In the genomic region with DNA sequence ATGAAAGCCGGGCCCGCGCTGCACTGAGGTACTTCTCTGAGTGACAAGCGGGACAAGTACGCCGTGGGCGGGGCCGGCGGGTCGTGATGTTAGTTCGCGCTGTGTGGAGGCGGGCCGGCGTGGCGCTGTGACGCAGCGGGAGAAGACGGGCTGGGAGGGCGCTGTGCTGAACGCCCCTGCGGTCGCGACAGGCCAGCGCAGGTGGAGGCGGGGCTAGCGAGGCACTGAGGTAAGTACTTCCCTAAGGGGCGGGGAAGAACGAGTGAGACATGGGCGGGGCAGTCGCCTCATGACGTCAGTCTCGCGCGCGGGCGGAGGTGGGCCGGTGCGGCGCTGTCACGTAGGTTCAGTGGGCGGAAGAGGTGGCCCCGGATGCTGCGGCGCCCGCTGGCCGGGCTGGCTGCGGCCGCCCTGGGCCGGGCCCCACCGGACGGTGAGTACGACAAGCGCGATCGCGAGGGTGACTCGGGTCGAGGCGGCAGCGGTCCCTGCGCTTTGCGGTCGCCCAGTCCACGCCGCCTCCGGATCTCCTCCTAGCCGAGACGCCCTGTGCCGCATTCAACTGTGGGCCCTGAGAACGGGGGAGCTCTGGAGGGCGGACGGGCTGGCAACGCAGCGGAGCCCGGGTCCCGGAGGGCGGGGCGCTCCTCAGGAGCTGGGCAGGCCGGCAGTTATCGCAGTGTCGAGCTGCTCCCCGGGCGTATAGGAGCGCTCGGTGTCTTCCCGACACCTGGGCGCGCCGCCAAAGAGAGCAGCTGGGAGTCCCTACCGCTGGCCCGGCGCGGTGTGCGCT, we compare ENCODE assay signal across 8 cellular contexts.
DNase-seq lines count a peak whose midpoint lies in the region; ATAC-seq and TF ChIP-seq lines count a peak whose summit lies in the region.

A gene with protein sequence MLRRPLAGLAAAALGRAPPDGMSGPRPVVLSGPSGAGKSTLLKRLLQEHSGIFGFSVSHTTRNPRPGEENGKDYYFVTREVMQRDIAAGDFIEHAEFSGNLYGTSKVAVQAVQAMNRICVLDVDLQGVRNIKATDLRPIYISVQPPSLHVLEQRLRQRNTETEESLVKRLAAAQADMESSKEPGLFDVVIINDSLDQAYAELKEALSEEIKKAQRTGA (plus strand): TSS at position 349 of the 793 bp plus-strand sequence. CDS start 24 bp downstream, at position 373.

- ATAC-seq in GM19372 (IDR thresholded peaks at IDR 0.05; ENCODE audit: low read depth, unreplicated experiment): peak; percentile 92
- peak; percentile 88 for ATAC-seq in HG03558 (IDR thresholded peaks at IDR 0.05; ENCODE audit: extremely low read depth, unreplicated experiment)

- DNase-seq in NCI-H748 (lab: John Stamatoyannopoulos, UW; ENCODE audit: unreplicated experiment): peak; percentile 97
- peak; percentile 100 for DNase-seq in activated CD4-positive, alpha-beta T cell treated with anti-CD3 and anti-CD28 coated beads, Interleukin-2, amount 50 U/mL, for 1 hour
- peak; percentile 96 for DNase-seq in dedifferentiated amniotic fluid mesenchymal stem cell (ENCODE audit: extremely low spot score)
- peak; percentile 99 for DNase-seq in left kidney (ENCODE audit: low read depth, low spot score)
- peak; percentile 100 for DNase-seq in stimulated activated CD4-positive, alpha-beta T cell treated with anti-CD3 and anti-CD28 coated beads, Interleukin-2, amount 100 ng/mL, for 24 hours

- H3K27ac ChIP-seq in C4-2B: peak within 1 kb of the TSS; percentile 92

- no peak for TF ChIP-seq CTCF in C4-2B (conservative IDR thresholded peaks at IDR 0.05)

Comparison
In these comparisons a context has a peak if more than half of its experiments do, and no peak if none do; other contexts are left out.
1. Peak in every context shown above with its lines: DNase-seq, ATAC-seq and H3K27ac ChIP-seq.